1 cellular context compared by ENCODE assay signal in genomic region chr7:134778941-134779740, GRCh38.
TF ChIP-seq lines count a peak whose summit lies in the region.

TSS of gene CALD1 (plus strand) at chr7:134779634. CDS start at chr7:134867734, 88,100 bp downstream.

TF ChIP-seq in H1, 55 proteins besides CTCF, POLR2A, EP300 and RAD21 (continued from another document):
- TF ChIP-seq CBX8 (IDR thresholded peaks at IDR 0.05; ENCODE audit: borderline replicate concordance, low read depth, low read length): no peak
- TF ChIP-seq MAFK (IDR thresholded peaks at IDR 0.05; ENCODE audit: low read depth, low read length): no peak
- TF ChIP-seq ATF3 (IDR thresholded peaks at IDR 0.05; ENCODE audit: insufficient read depth, low read depth, low read length): no peak
- peak; percentile 57; the same call in 1 of the 2 replicates for TF ChIP-seq MAX (IDR thresholded peaks at IDR 0.05)
- no peak for TF ChIP-seq RNF2 (IDR thresholded peaks at IDR 0.05; ENCODE audit: borderline replicate concordance, low read depth, low read length, missing control alignments, poor library complexity, severe bottlenecking)
- no peak for TF ChIP-seq TCF12 (IDR thresholded peaks at IDR 0.05; ENCODE audit: low read depth, low read length)
- TF ChIP-seq CBX5 (IDR thresholded peaks at IDR 0.05; ENCODE audit: low read depth, low read length): no peak
- no peak for TF ChIP-seq RXRA (IDR thresholded peaks at IDR 0.05; ENCODE audit: insufficient read depth, low read depth, low read length)
- TF ChIP-seq NANOG (IDR thresholded peaks at IDR 0.05; ENCODE audit: insufficient read depth, low read depth, low read length, poor library complexity, severe bottlenecking): no peak
- peak; percentile 69; the same call in 1 of the 2 replicates for TF ChIP-seq CREB1 (IDR thresholded peaks at IDR 0.05)
- peak; percentile 91 for TF ChIP-seq ASH2L (IDR thresholded peaks at IDR 0.05; ENCODE audit: low read length)
- TF ChIP-seq HDAC2 (IDR thresholded peaks at IDR 0.05; ENCODE audit: borderline replicate concordance in 1 of 2, low read depth in 2 of 2, low read length in 2 of 2): no peak
- TF ChIP-seq GABPA (IDR thresholded peaks at IDR 0.05; ENCODE audit: borderline replicate concordance, insufficient read depth, low read length): no peak
- no peak for TF ChIP-seq FOSL1 (IDR thresholded peaks at IDR 0.05; ENCODE audit: insufficient read depth, low read depth, low read length)
- TF ChIP-seq EZH2 (IDR thresholded peaks at IDR 0.05; ENCODE audit: low read depth, low read length, severe bottlenecking): no peak
- peak; percentile 92 for TF ChIP-seq POLR2AphosphoS5 (IDR thresholded peaks at IDR 0.05; ENCODE audit: low read depth, low read length)
- no peak for TF ChIP-seq SP4 (IDR thresholded peaks at IDR 0.05; ENCODE audit: low read length)
- no peak for TF ChIP-seq KDM1A (IDR thresholded peaks at IDR 0.05; ENCODE audit: borderline replicate concordance, low read length)
- no peak for TF ChIP-seq SP2 (IDR thresholded peaks at IDR 0.05; ENCODE audit: low read length)
- TF ChIP-seq TBP (IDR thresholded peaks at IDR 0.05; ENCODE audit: low read depth, low read length): peak; percentile 85
- TF ChIP-seq BRCA1 (IDR thresholded peaks at IDR 0.05; ENCODE audit: low read depth, low read length): no peak
- TF ChIP-seq E2F6 (IDR thresholded peaks at IDR 0.05): no peak
- no peak for TF ChIP-seq SIRT6 (IDR thresholded peaks at IDR 0.05; ENCODE audit: low read length)
- no peak for TF ChIP-seq SIX5 (IDR thresholded peaks at IDR 0.05; ENCODE audit: low read depth, low read length)
- no peak for TF ChIP-seq CHD1 (IDR thresholded peaks at IDR 0.05; ENCODE audit: low read depth, low read length)
- TF ChIP-seq ZNF274 (IDR thresholded peaks at IDR 0.05; ENCODE audit: borderline replicate concordance, extremely low read depth, low read length): no peak
- TF ChIP-seq TAF1 (IDR thresholded peaks at IDR 0.05; ENCODE audit: low read depth, low read length): peak; percentile 95
- TF ChIP-seq RFX5 (IDR thresholded peaks at IDR 0.05; ENCODE audit: borderline replicate concordance, low read depth, low read length): no peak
- no peak for TF ChIP-seq BACH1 (IDR thresholded peaks at IDR 0.05; ENCODE audit: low read length)
- no peak for TF ChIP-seq NRF1 (IDR thresholded peaks at IDR 0.05; ENCODE audit: low read depth, low read length)
- no peak for TF ChIP-seq JUND (IDR thresholded peaks at IDR 0.05; ENCODE audit: low read length)
- TF ChIP-seq GTF2F1 (IDR thresholded peaks at IDR 0.05; ENCODE audit: borderline replicate concordance, low read depth, low read length): no peak
- no peak for TF ChIP-seq RBBP5 (IDR thresholded peaks at IDR 0.05; ENCODE audit: borderline replicate concordance, low read depth, low read length)
- no peak for TF ChIP-seq CHD2 (IDR thresholded peaks at IDR 0.05; ENCODE audit: low read length)
- no peak for TF ChIP-seq PHF8 (conservative IDR thresholded peaks at IDR 0.05; ENCODE audit: low read depth, low read length)
- peak; percentile 83 for TF ChIP-seq TEAD4 (IDR thresholded peaks at IDR 0.05; ENCODE audit: low read depth, low read length)
- no peak for TF ChIP-seq USF2 (IDR thresholded peaks at IDR 0.05; ENCODE audit: low read length)
- peak; percentile 96 for TF ChIP-seq SRF (IDR thresholded peaks at IDR 0.05; ENCODE audit: low read depth, low read length)
